Comparison of ENCODE assay signal across 1 cellular context in genomic region chr14:49896956-49897355, GRCh38.
TF ChIP-seq lines count a peak whose summit lies in the region.

No MANE protein-coding gene starts in this region.

TF ChIP-seq in HepG2, 621 proteins besides CTCF, POLR2A, EP300 and RAD21 (continued from another document):
- TF ChIP-seq ZNF318 (CRISPR knock-in tag; IDR thresholded peaks at IDR 0.05) (no peak), FOXO4 (CRISPR knock-in tag; conservative IDR thresholded peaks at IDR 0.05) (no peak), TOPORS (CRISPR knock-in tag; IDR thresholded peaks at IDR 0.05) (no peak), ZNF710 (CRISPR knock-in tag; IDR thresholded peaks at IDR 0.05; ENCODE audit: borderline replicate concordance) (no peak), LRRFIP1 (CRISPR knock-in tag; conservative IDR thresholded peaks at IDR 0.05) (no peak), MTF1 (CRISPR knock-in tag; IDR thresholded peaks at IDR 0.05) (no peak), ZNF512 (CRISPR knock-in tag; IDR thresholded peaks at IDR 0.05) (no peak), ZFP37 (CRISPR knock-in tag; IDR thresholded peaks at IDR 0.05; ENCODE audit: borderline replicate concordance) (no peak), SMYD3 (CRISPR knock-in tag; IDR thresholded peaks at IDR 0.05) (no peak), CREM (IDR thresholded peaks at IDR 0.05) (no peak), CREM (CRISPR knock-in tag; IDR thresholded peaks at IDR 0.05) (no peak)
